In the genomic region with DNA sequence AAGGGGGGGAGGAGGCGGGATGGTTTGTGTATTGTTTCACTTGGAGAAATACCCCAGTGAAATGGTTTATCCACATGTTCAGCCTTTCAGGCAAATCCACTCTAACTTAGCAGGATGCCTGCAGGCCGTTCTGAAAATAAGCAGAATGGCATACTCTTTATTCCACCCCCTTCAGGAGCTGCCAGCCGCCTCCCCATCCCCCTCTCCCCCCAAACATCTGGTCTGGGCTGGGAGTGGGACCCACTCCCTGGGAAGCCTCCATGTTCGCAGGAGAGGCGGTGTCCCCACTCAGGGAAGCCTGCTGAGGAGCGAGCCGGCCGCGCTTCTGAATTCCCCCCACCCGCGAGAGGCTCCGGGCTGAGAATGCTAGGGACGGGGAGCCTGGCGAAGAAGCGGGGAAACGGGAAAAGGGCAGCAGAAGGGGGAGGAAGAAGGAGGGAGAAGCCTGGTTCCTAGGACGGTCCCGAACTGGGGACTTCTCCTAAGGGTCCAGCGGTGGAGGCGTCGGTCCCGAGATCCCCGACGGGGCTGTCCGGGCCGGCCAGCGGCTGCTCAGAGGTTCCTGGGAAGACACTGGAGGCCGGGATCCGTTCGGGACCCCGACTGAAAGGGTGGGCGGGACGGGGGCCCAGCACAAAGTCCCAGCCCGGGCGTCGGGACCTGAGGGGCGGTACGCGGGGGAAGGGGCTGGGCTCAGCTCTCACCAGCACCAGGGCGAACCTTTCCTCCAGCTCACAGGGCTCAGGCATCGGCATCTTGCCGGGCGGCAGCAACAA, we compare ENCODE assay signal across 8 cellular contexts. TPM values are rescaled to one million over a fixed set of nuclear protein-coding genes. Genes with fewer than 3 reads are reported as not detected.
DNase-seq lines count a peak whose midpoint lies in the region; TF ChIP-seq lines count a peak whose summit lies in the region.

No MANE protein-coding gene starts in this region.

- no peaks in the 10 kb centered on the region for H3K36me3 ChIP-seq in neutrophil

- no peak for TF ChIP-seq CTCF in neutrophil (IDR thresholded peaks at IDR 0.05)

- H3K27ac ChIP-seq in neutrophil, result peak overlapping the region; percentile 66

- peak; percentile 56 for DNase-seq in ELF-1 (ENCODE audit: low read depth, low spot score)
- peak; percentile 22 for DNase-seq in H4 (ENCODE audit: low spot score)
- peak; percentile 32 for DNase-seq in NAMALWA (ENCODE audit: low spot score)
- DNase-seq in activated T-helper 9 cell treated with anti-CD3 and anti-CD28 coated beads, Interleukin-2, amount 50 U/mL, for 16 hours (ENCODE audit: low read depth), result peak; percentile 2
- peak; percentile 43 for DNase-seq in glomerular visceral epithelial cell (ENCODE audit: extremely low spot score)
- DNase-seq in NCI-H2107 treated with DMSO at 0.1 percent for 48 hours (lab: John Stamatoyannopoulos, UW; ENCODE audit: unreplicated experiment), result no peak
- no peak for DNase-seq in NCI-H345 treated with DMSO at 0.1 percent for 48 hours (lab: John Stamatoyannopoulos, UW; ENCODE audit: unreplicated experiment)

- H3K4me1 ChIP-seq in neutrophil (ENCODE audit: control insufficient read depth in 1 of 2, insufficient read depth in 1 of 2, low read depth in 1 of 2, low read length in 1 of 2), result peaks cover 15 to 17% of the 10 kb centered on the region in 2 experiments

- H3K9me3 ChIP-seq in neutrophil, result no peaks in the 10 kb centered on the region

- H3K27me3 ChIP-seq in neutrophil, result peaks cover 35% of the 10 kb centered on the region

- H3K4me3 ChIP-seq in neutrophil (ENCODE audit: low read depth in 1 of 2, low read length in 1 of 2), result peak overlapping the region; percentile 79 to 88

RNA-seq across cellular contexts. Expression of gene FMNL3, which starts 0.7 kb away (rescaled TPM):
- 9.1 and 10.6 TPM in 2 replicates for total RNA-seq in H4 (2014; rRNA removed; shearing (Covaris generic))

RNA-seq across cellular contexts. Expression of gene TMBIM6, which starts 34.8 kb away (rescaled TPM):
- 554 and 683 TPM in 2 replicates for total RNA-seq in H4 (2014; rRNA removed; shearing (Covaris generic))

Comparison
In these comparisons a context has a peak if more than half of its experiments do, and no peak if none do; other contexts are left out.
1. DNase-seq: peak in ELF-1 (single experiment), H4 (single experiment), NAMALWA (single experiment), activated T-helper 9 cell treated with anti-CD3 and anti-CD28 coated beads, Interleukin-2, amount 50 U/mL, for 16 hours (single experiment) and glomerular visceral epithelial cell (single experiment); none in NCI-H2107 treated with DMSO at 0.1 percent for 48 hours (single experiment) and NCI-H345 treated with DMSO at 0.1 percent for 48 hours (single experiment).